In the genomic region with DNA sequence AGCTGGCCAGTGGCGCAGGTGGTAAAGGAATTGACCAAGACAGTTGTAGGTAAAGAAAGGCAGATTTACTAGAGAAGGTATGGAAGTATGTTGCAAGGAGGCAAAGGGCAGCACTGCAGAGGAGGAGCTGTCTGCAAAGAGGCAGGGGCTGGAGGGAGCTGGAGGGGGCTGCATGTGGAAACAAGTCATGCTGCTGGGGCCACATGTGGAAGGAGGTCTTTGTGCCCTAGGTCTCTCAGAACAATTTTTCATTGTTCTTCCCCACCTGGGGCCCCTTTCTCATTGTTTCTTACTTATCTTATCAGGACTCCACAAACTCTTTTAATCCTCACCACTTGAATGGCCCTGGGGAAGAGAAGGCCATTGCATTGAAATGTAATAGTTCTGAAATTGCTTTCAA, we compare ENCODE assay signal across 30 cellular contexts. TPM values are rescaled to one million over a fixed set of nuclear protein-coding genes. Genes with fewer than 3 reads are reported as not detected.
DNase-seq lines count a peak whose midpoint lies in the region; ATAC-seq and TF ChIP-seq lines count a peak whose summit lies in the region.
"Had no signal": no experiment of that assay in that cellular context is flagged by ENCODE, and none has a peak within 500 bp of the region (broad histone marks: within the 10 kb centered on the region; RNA-seq: fewer than 3 reads in every experiment).

No MANE protein-coding gene starts in this region.

- CTCF ChIA-PET in Caco-2 (lab: Charles Lee) (interaction anchor here (0.7 kb wide), 1 partner anchor 1829 kb away, joined by 5 read pairs; no protein-coding TSS in a partner anchor), WTC11 (lab: Charles Lee) (no interaction called here)

- H3K9me3 ChIP-seq in Caco-2, result no peaks in the 10 kb centered on the region
- no peaks in the 10 kb centered on the region for H3K9me3 ChIP-seq in HUES48 (ENCODE audit: control insufficient read depth, insufficient read depth, low read length)
- peaks cover 10% of the 10 kb centered on the region for H3K9me3 ChIP-seq in iPS-18a (ENCODE audit: control insufficient read depth, low read depth, low read length)
- H3K9me3 ChIP-seq: esophagus muscularis mucosa, MG63, prostate gland, sigmoid colon, upper lobe of left lung had no signal

- H3K9me3 Mint-ChIP-seq in Caco-2 (ENCODE audit: unreplicated experiment) (no peaks in the 10 kb centered on the region), WTC11 (no peaks in the 10 kb centered on the region)
- H3K9me3 Mint-ChIP-seq: activated naive CD4-positive, alpha-beta T cell treated with anti-CD3 and anti-CD28 coated beads, Interleukin-2, amount 50 U/mL, for 24 hours; memory B cell; stimulated activated memory B cell treated with anti-CD40 and anti-IgM and Interleukin-4, amounts not matched to agents 10 μg/mL and 1 μg/mL and 100 μg/mL, for 72 hours had no signal

- no peaks in the 10 kb centered on the region for H3K27me3 ChIP-seq in Caco-2 (replicated peaks; ENCODE audit: control insufficient read depth, insufficient read depth, low read length)
- no peaks in the 10 kb centered on the region for H3K27me3 ChIP-seq in HUES48 (ENCODE audit: control insufficient read depth, insufficient read depth, low read length)
- no peaks in the 10 kb centered on the region for H3K27me3 ChIP-seq in iPS-18a (ENCODE audit: control insufficient read depth, insufficient read depth, low read length)
- H3K27me3 ChIP-seq: esophagus muscularis mucosa, MG63, sigmoid colon, upper lobe of left lung had no signal

- intact Hi-C loops in Caco-2 (cut with micrococcal nuclease; ENCODE audit: unreplicated experiment), result loop anchor here (10.0 kb wide), 1 partner anchor 202 kb away; no protein-coding TSS in a partner anchor

- H3K4me1 Mint-ChIP-seq in Caco-2 (ENCODE audit: low read depth, unreplicated experiment) (peaks cover 18% of the 10 kb centered on the region), WTC11 (peaks cover 36% of the 10 kb centered on the region)

- H3K4me1 ChIP-seq in Caco-2, result peaks cover 25% of the 10 kb centered on the region
- H3K4me1 ChIP-seq in HUES48 (ENCODE audit: control insufficient read depth, insufficient read depth, low read length), result peaks cover 30% of the 10 kb centered on the region
- H3K4me1 ChIP-seq in iPS-18a (ENCODE audit: control insufficient read depth, low read depth, low read length), result peaks cover 19% of the 10 kb centered on the region
- H3K4me1 ChIP-seq: prostate gland, sigmoid colon had no signal

- H3K4me3 Mint-ChIP-seq in Caco-2 (ENCODE audit: unreplicated experiment), result peak overlapping the region; percentile 38
- H3K4me3 Mint-ChIP-seq in WTC11, result no peak overlapping the region
- H3K4me3 Mint-ChIP-seq: memory B cell; stimulated activated memory B cell treated with anti-CD40 and anti-IgM and Interleukin-4, amounts not matched to agents 10 μg/mL and 1 μg/mL and 100 μg/mL, for 72 hours had no signal

- POLR2A ChIA-PET in Caco-2 (lab: Charles Lee), result interaction anchor here (0.6 kb wide), 1 partner anchor 62 kb away, joined by 3 read pairs; no protein-coding TSS in a partner anchor
- POLR2A ChIA-PET in WTC11 (lab: Charles Lee), result no interaction called here

- H3K4me3 ChIP-seq in Caco-2 (ENCODE audit: low read depth, low read length), result no peak overlapping the region
- no peak overlapping the region for H3K4me3 ChIP-seq in HUES48 (ENCODE audit: low read depth, low read length)
- no peak overlapping the region for H3K4me3 ChIP-seq in iPS-18a (ENCODE audit: low read length)
- H3K4me3 ChIP-seq: esophagus muscularis mucosa, MG63, prostate gland, sigmoid colon, upper lobe of left lung had no signal

- H3K9ac ChIP-seq in HUES48 (ENCODE audit: low read depth, low read length) (peak overlapping the region; percentile 28; the same call in 1 of the 2 replicates), iPS-18a (ENCODE audit: low read length) (peak overlapping the region; percentile 38)

- H3K27ac Mint-ChIP-seq in Caco-2 (ENCODE audit: unreplicated experiment), result peak overlapping the region; percentile 83
- H3K27ac Mint-ChIP-seq in WTC11, result peak overlapping the region; percentile 76; the same call in 1 of the 2 replicates

- BruUV-seq in Caco-2 (replicated peaks; lab: Mats Ljungman, UMichigan), result no TSS peak

- H3K36me3 ChIP-seq in Caco-2 (ENCODE audit: control insufficient read depth, insufficient read depth, low read length), result no peaks in the 10 kb centered on the region
- H3K36me3 ChIP-seq in HUES48 (ENCODE audit: control insufficient read depth, insufficient read depth, low read length), result no peaks in the 10 kb centered on the region
- no peaks in the 10 kb centered on the region for H3K36me3 ChIP-seq in iPS-18a (ENCODE audit: control insufficient read depth, low read depth, low read length)
- H3K36me3 ChIP-seq: esophagus muscularis mucosa, MG63, prostate gland, sigmoid colon, upper lobe of left lung had no signal

- ATAC-seq in WTC11 (no peak), GM19397 (IDR thresholded peaks at IDR 0.05; ENCODE audit: unreplicated experiment) (no peak), GM21529 (IDR thresholded peaks at IDR 0.05; ENCODE audit: unreplicated experiment) (no peak), HG02571 (IDR thresholded peaks at IDR 0.05; ENCODE audit: unreplicated experiment) (no peak)
- ATAC-seq: left lobe of liver had no signal

- TF ChIP-seq CTCF in Caco-2 (IDR thresholded peaks at IDR 0.05; ENCODE audit: insufficient read depth in 1 of 2, low read depth in 1 of 2, low read length in 1 of 2, severe bottlenecking in 1 of 2, unreplicated experiment in 1 of 2) (no peak), WTC11 (IDR thresholded peaks at IDR 0.05) (no peak)

- H3K27me3 Mint-ChIP-seq in Caco-2 (ENCODE audit: insufficient read depth, unreplicated experiment) (no peaks in the 10 kb centered on the region), WTC11 (ENCODE audit: low read depth) (no peaks in the 10 kb centered on the region)
- H3K27me3 Mint-ChIP-seq: activated naive CD4-positive, alpha-beta T cell treated with anti-CD3 and anti-CD28 coated beads, Interleukin-2, amount 50 U/mL, for 24 hours; memory B cell; stimulated activated memory B cell treated with anti-CD40 and anti-IgM and Interleukin-4, amounts not matched to agents 10 μg/mL and 1 μg/mL and 100 μg/mL, for 72 hours had no signal

- peak overlapping the region; percentile 92 for H3K27ac ChIP-seq in HUES48 (ENCODE audit: low read depth, low read length)
- peak overlapping the region; percentile 41 for H3K27ac ChIP-seq in iPS-18a (ENCODE audit: low read length)
- H3K27ac ChIP-seq: esophagus muscularis mucosa, prostate gland, sigmoid colon, upper lobe of left lung, VCaP had no signal

- DNase-seq in Caco-2, result peak; percentile 67 to 70
- DNase-seq in WTC11 (ENCODE audit: low spot score), result no peak
- DNase-seq: activated CD4-positive, alpha-beta T cell treated with anti-CD3 and anti-CD28 coated beads for 48 hours; amygdala; COR-L47; DMS79; effector CD4-positive, alpha-beta T cell; foreskin melanocyte; hippocampal formation; KG1; MG63; NCI-H1417; NCI-H2081; NCI-H82; sigmoid colon; stimulated activated CD4-positive, alpha-beta T cell treated with anti-CD3 and anti-CD28 coated beads, Interleukin-4, amount 100 ng/mL, for 4 hours; substantia nigra; upper lobe of left lung had no signal

- H3K36me3 Mint-ChIP-seq in Caco-2 (ENCODE audit: insufficient read depth, unreplicated experiment), result peaks cover 4% of the 10 kb centered on the region
- H3K36me3 Mint-ChIP-seq in WTC11, result no peaks in the 10 kb centered on the region
- H3K36me3 Mint-ChIP-seq: activated naive CD4-positive, alpha-beta T cell treated with anti-CD3 and anti-CD28 coated beads, Interleukin-2, amount 50 U/mL, for 24 hours; memory B cell; stimulated activated memory B cell treated with anti-CD40 and anti-IgM and Interleukin-4, amounts not matched to agents 10 μg/mL and 1 μg/mL and 100 μg/mL, for 72 hours had no signal

TF ChIP-seq in WTC11, 78 proteins besides CTCF, POLR2A, EP300 and RAD21:
- TF ChIP-seq SP1 (CRISPR knock-in tag; conservative IDR thresholded peaks at IDR 0.05) (no peak), GRHL2 (CRISPR knock-in tag; IDR thresholded peaks at IDR 0.05; ENCODE audit: insufficient replicate concordance, severe bottlenecking) (no peak)
TF ChIP-seq in WTC11: peak in this region for 0.

RNA-seq across cellular contexts. Expression of a gene that starts 6.1 kb away (rescaled TPM):
- total RNA-seq in Caco-2 (2022) (37.6 and 41.0 TPM in 2 replicates), WTC11 (2021) (34.0 to 34.3 TPM (median 34.0 TPM) in 3 replicates)
